ENCODE assay signal across 8 cellular contexts in genomic region chr17:59107306-59107670, GRCh38. TPM values are rescaled to one million over a fixed set of nuclear protein-coding genes. Genes with fewer than 3 reads are reported as not detected.
DNase-seq lines count a peak whose midpoint lies in the region; ATAC-seq, FAIRE-seq and TF ChIP-seq lines count a peak whose summit lies in the region.

No MANE protein-coding gene starts in this region.

- intact Hi-C loops in A673 (cut with micrococcal nuclease; ENCODE audit: unreplicated experiment) = loop anchor here (5.0 kb wide), 1 partner anchor 45 kb away; no protein-coding TSS in a partner anchor

- CTCF ChIA-PET in A673 (lab: Charles Lee) = interaction anchor here (1.1 kb wide), 1 partner anchor 396 kb away, joined by 3 read pairs; no protein-coding TSS in a partner anchor

- H3K9me3 ChIP-seq in A673 (ENCODE audit: low read depth, low read length, poor library complexity, severe bottlenecking) = no peaks in the 10 kb centered on the region
- H3K9me3 ChIP-seq in HUES6 (ENCODE audit: control insufficient read depth, insufficient read depth, low read depth, low read length) = no peaks in the 10 kb centered on the region
- H3K9me3 ChIP-seq in mucosa of rectum (ENCODE audit: control insufficient read depth in 2 of 2, low read length in 2 of 2) = no peaks in the 10 kb centered on the region

- H3K9ac ChIP-seq in HUES6 (ENCODE audit: low read length) (peak overlapping the region; percentile 73), mucosa of rectum (ENCODE audit: low read depth in 1 of 2, low read length in 2 of 2) (peak overlapping the region; percentile 60 to 82)

- TF ChIP-seq CTCF in A673 (conservative IDR thresholded peaks at IDR 0.05; ENCODE audit: low read depth, low read length) (no peak), bronchial epithelial cell (IDR thresholded peaks at IDR 0.05; ENCODE audit: insufficient read depth, low read length, severe bottlenecking) (no peak), GM13977 (IDR thresholded peaks at IDR 0.05; ENCODE audit: extremely low read depth, insufficient read depth, missing control alignments) (no peak)

- POLR2A ChIA-PET in A673 (lab: Charles Lee; ENCODE audit: low non-redundant PET) = interaction anchor here (0.5 to 0.8 kb wide), 2 partner anchors 287 to 475 kb away, joined by 3 read pairs; no protein-coding TSS in a partner anchor

- peak overlapping the region; percentile 89 for H3K27ac ChIP-seq in A673 (ENCODE audit: low read depth, low read length, poor library complexity, severe bottlenecking)
- H3K27ac ChIP-seq in HUES6 (ENCODE audit: low read depth, low read length) = peak overlapping the region; percentile 20
- H3K27ac ChIP-seq in mucosa of rectum (ENCODE audit: low read depth in 2 of 2, low read length in 2 of 2) = peak overlapping the region; percentile 84 to 89

- H3K36me3 ChIP-seq in A673 (ENCODE audit: insufficient read depth, low read length, poor library complexity, severe bottlenecking) = peaks cover 6% of the 10 kb centered on the region
- H3K36me3 ChIP-seq in HUES6 (ENCODE audit: control insufficient read depth, insufficient read depth, low read length) = peaks cover 27% of the 10 kb centered on the region
- no peaks in the 10 kb centered on the region for H3K36me3 ChIP-seq in bronchial epithelial cell (ENCODE audit: control insufficient read depth, insufficient read depth, low read length)
- no peaks in the 10 kb centered on the region for H3K36me3 ChIP-seq in mucosa of rectum (ENCODE audit: control insufficient read depth in 2 of 2, insufficient read depth in 2 of 2, low read length in 2 of 2)

- FAIRE-seq in bronchial epithelial cell (lab: Jason Lieb, UNC) = no peak

- DNase-seq in A673 (ENCODE audit: low spot score) = no peak
- DNase-seq in bronchial epithelial cell (ENCODE audit: low read depth) = no peak
- no peak for DNase-seq in GM13977 (ENCODE audit: low spot score)

- no peak for ATAC-seq in HG03045 (IDR thresholded peaks at IDR 0.05; ENCODE audit: unreplicated experiment)
- ATAC-seq in HG03571 (IDR thresholded peaks at IDR 0.05; ENCODE audit: unreplicated experiment) = no peak
- no peak for ATAC-seq in GM18502 (IDR thresholded peaks at IDR 0.05; ENCODE audit: poor library complexity, unreplicated experiment)

- H3K27me3 ChIP-seq in A673 (replicated peaks; ENCODE audit: insufficient read depth, low read depth, low read length, poor library complexity) (no peaks in the 10 kb centered on the region), HUES6 (ENCODE audit: control insufficient read depth, insufficient read depth, low read length) (no peaks in the 10 kb centered on the region), bronchial epithelial cell (ENCODE audit: control insufficient read depth, insufficient read depth, low read length) (no peaks in the 10 kb centered on the region), mucosa of rectum (ENCODE audit: control insufficient read depth in 2 of 2, insufficient read depth in 2 of 2, low read length in 2 of 2) (no peaks in the 10 kb centered on the region)

- BruUV-seq in A673 (replicated peaks; lab: Mats Ljungman, UMichigan) = TSS peak; percentile 74

- H3K4me1 ChIP-seq in A673 (ENCODE audit: insufficient read depth, low read length, poor library complexity, severe bottlenecking) (no peaks in the 10 kb centered on the region), HUES6 (ENCODE audit: control insufficient read depth, insufficient read depth, low read length) (peaks cover 5% of the 10 kb centered on the region; the same call in 1 of the 2 replicates), mucosa of rectum (ENCODE audit: control insufficient read depth in 2 of 2, insufficient read depth in 2 of 2, low read length in 2 of 2) (peaks cover 11 to 13% of the 10 kb centered on the region in 2 donors)

- H3K4me3 ChIP-seq in A673 (ENCODE audit: low read depth, low read length, poor library complexity, severe bottlenecking) = peak overlapping the region; percentile 97
- peak overlapping the region; percentile 86 for H3K4me3 ChIP-seq in HUES6 (ENCODE audit: low read depth, low read length)
- H3K4me3 ChIP-seq in bronchial epithelial cell (ENCODE audit: low read depth, low read length) = peak overlapping the region; percentile 87
- peak overlapping the region; percentile 80 to 96 for H3K4me3 ChIP-seq in mucosa of rectum (ENCODE audit: low read length in 2 of 2)

- in situ Hi-C loops in GM13977 (cut with MboI; ENCODE audit: low pct_unique_long_range_greater_than_20kb, low sequenced_read_pairs, unreplicated experiment) = no loop called here

RNA-seq across cellular contexts. Expression of gene TRIM37, which starts 0.6 kb away (rescaled TPM):
- total RNA-seq in A673 (2021) (39.4 and 40.0 TPM in 2 replicates), bronchial epithelial cell (29.0 and 29.4 TPM in 2 replicates)

RNA-seq across cellular contexts. Expression of gene SKA2, which starts 47.7 kb away (rescaled TPM):
- total RNA-seq in A673 (2021) (127 and 158 TPM in 2 replicates), bronchial epithelial cell (22.1 and 34.2 TPM in 2 replicates)

RNA-seq across cellular contexts. Expression of gene PRR11, which starts 48.3 kb away (rescaled TPM):
- total RNA-seq in A673 (2021) (123 and 130 TPM in 2 replicates), bronchial epithelial cell (1.3 and 3.4 TPM in 2 replicates)

Comparison
In these comparisons a context has a peak if more than half of its experiments do, and no peak if none do; other contexts are left out.
1. H3K27ac ChIP-seq: peak in every context shown above with its lines; median percentile 89 in A673; 86 in mucosa of rectum; 20 in HUES6.
2. RNA of gene PRR11, which starts 48.3 kb away (total RNA-seq): 123 to 130 TPM in A673; 1.3 to 3.4 TPM in bronchial epithelial cell; every median in the first group is over 10 times any median in the second.
3. Peak in every context shown above with its lines, with median percentiles within 50 percentile points of each other: H3K4me3 ChIP-seq.